9 cellular contexts compared by ENCODE assay signal in genomic region chr7:80611779-80612178, GRCh38. TPM values are rescaled to one million over a fixed set of nuclear protein-coding genes. Genes with fewer than 3 reads are reported as not detected.
DNase-seq lines count a peak whose midpoint lies in the region; ATAC-seq, FAIRE-seq and TF ChIP-seq lines count a peak whose summit lies in the region.
"Had no signal": no experiment of that assay in that cellular context is flagged by ENCODE, and none has a peak within 500 bp of the region (broad histone marks: within the 10 kb centered on the region; RNA-seq: fewer than 3 reads in every experiment).

No MANE protein-coding gene starts in this region.

- DNase-seq in DMS153 treated with DMSO at 0.1 percent for 48 hours (lab: John Stamatoyannopoulos, UW; ENCODE audit: unreplicated experiment) (peak; percentile 80), NCI-H2227 (lab: John Stamatoyannopoulos, UW; ENCODE audit: unreplicated experiment) (peak; percentile 9), epithelial cell of esophagus (ENCODE audit: low read depth) (peak; percentile 5), pancreas (peak; percentile 44 to 83 (median 60)), activated gamma-delta T cell treated with Interleukin-2 at 50 U/mL for 16 hours (no peak), dedifferentiated amniotic fluid mesenchymal stem cell (ENCODE audit: extremely low spot score) (no peak)

- WGBS in pancreas, 2 donors = 4 to 9% methylated on average over 2 of the region's 2 CpGs

- peaks cover 23 to 42% (median 37%) of the 10 kb centered on the region in 3 donors for H3K4me1 ChIP-seq in pancreas
- H3K4me1 ChIP-seq: ascending aorta had no signal

- intact Hi-C loops in pancreas (cut with DNase I) = no loop called here

- H3K36me3 ChIP-seq in pancreas = no peaks in the 10 kb centered on the region
- H3K36me3 ChIP-seq: ascending aorta had no signal

- no peaks in the 10 kb centered on the region for H3K9me3 ChIP-seq in pancreas
- H3K9me3 ChIP-seq: ascending aorta had no signal

- H3K27me3 ChIP-seq in pancreas = no peaks in the 10 kb centered on the region
- H3K27me3 ChIP-seq: ascending aorta had no signal

- peak overlapping the region in 1 of 4 donors; percentile 39 for H3K27ac ChIP-seq in pancreas
- H3K27ac ChIP-seq: ascending aorta had no signal

- FAIRE-seq in pancreas (lab: Jason Lieb, UNC) = no peak

- no peak overlapping the region for H3K4me3 ChIP-seq in epithelial cell of esophagus (ENCODE audit: low read length)
- H3K4me3 ChIP-seq in pancreas = no peak overlapping the region
- H3K4me3 ChIP-seq: ascending aorta had no signal

- TF ChIP-seq CTCF in epithelial cell of esophagus (IDR thresholded peaks at IDR 0.05; ENCODE audit: insufficient read depth, low read depth, low read length, missing control alignments) (no peak), pancreas (IDR thresholded peaks at IDR 0.05) (no peak)

- ATAC-seq in pancreas = peak; percentile 84 to 96 (median 94)
- ATAC-seq in GM19035 (IDR thresholded peaks at IDR 0.05; ENCODE audit: unreplicated experiment) = no peak
- no peak for ATAC-seq in HG03457 (IDR thresholded peaks at IDR 0.05; ENCODE audit: unreplicated experiment)

RNA-seq across cellular contexts. Expression of gene CD36, which starts 26.7 kb away (rescaled TPM):
- 10 to 100 TPM in 5 of 6 donors, 1 to 10 TPM in 1; 9.8 to 18.7 (median 15.5) TPM for total RNA-seq in pancreas
- polyA plus RNA-seq in pancreas = 10 to 100 TPM; 15.2 to 25.0 TPM

Comparison
In these comparisons a context has a peak if more than half of its experiments do, and no peak if none do; other contexts are left out.
1. DNase-seq: peak in DMS153 treated with DMSO at 0.1 percent for 48 hours (single experiment), NCI-H2227 (single experiment), epithelial cell of esophagus (single experiment) and pancreas (6 of 6); none in activated gamma-delta T cell treated with Interleukin-2 at 50 U/mL for 16 hours (single experiment) and dedifferentiated amniotic fluid mesenchymal stem cell (single experiment).
2. ATAC-seq: peak in pancreas (4 of 4); none in GM19035 (single experiment) and HG03457 (single experiment).